In the genomic region with DNA sequence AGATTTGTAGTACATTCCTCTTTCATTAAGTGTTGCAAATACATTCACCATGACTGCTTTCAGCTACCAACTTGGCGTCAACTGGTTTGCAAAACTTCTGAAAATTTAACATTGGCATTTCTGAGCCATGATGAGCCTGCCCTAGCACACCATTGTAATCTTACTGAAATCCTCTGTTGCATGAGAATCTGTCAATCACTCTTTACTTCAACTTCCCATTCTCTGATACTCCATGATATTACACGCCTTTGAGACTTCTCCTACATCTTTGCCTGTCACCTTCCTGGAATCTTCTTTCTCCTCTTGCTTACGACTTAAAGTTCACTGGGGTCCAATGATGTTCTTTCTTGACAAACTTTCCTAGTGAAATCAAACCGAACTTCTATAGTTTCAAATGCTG, we compare ENCODE assay signal across 26 cellular contexts. TPM values are rescaled to one million over a fixed set of nuclear protein-coding genes. Genes with fewer than 3 reads are reported as not detected.
DNase-seq lines count a peak whose midpoint lies in the region; ATAC-seq, FAIRE-seq and TF ChIP-seq lines count a peak whose summit lies in the region.
"Had no signal": no experiment of that assay in that cellular context is flagged by ENCODE, and none has a peak within 500 bp of the region (broad histone marks: within the 10 kb centered on the region; RNA-seq: fewer than 3 reads in every experiment).

No MANE protein-coding gene starts in this region.

- CTCF ChIA-PET in K562 (lab: Yijun Ruan, JAX; ENCODE audit: low intra/inter-chr PET ratio): no interaction called here

- H3K4me1 ChIP-seq in K562 (replicated peaks in 1 of 2; ENCODE audit: control insufficient read depth in 2 of 2, insufficient read depth in 2 of 2, low read length in 2 of 2): no peaks in the 10 kb centered on the region; a peak in 1 of 5 replicates
- no peaks in the 10 kb centered on the region for H3K4me1 ChIP-seq in right cardiac atrium (ENCODE audit: control insufficient read depth, insufficient read depth, low read length)
- H3K4me1 ChIP-seq: BE2C, BLaER1 had no signal

- ATAC-seq in K562 (no peak), right cardiac atrium (no peak)

- POLR2A ChIA-PET in K562 (lab: Yijun Ruan, JAX): no interaction called here

- no peaks in the 10 kb centered on the region for H4K20me1 ChIP-seq in K562 (replicated peaks; ENCODE audit: control insufficient read depth, insufficient read depth, low read length)
- H4K20me1 ChIP-seq: BLaER1 had no signal

- FAIRE-seq in K562 (lab: Jason Lieb, UNC) (no peak), GM12891 (lab: Jason Lieb, UNC) (no peak)
- FAIRE-seq: A204.1, G401.6, GM12892, GM18507 had no signal

- DNase-seq in HS-27A (ENCODE audit: low read depth) (peak; percentile 8), K562 (ENCODE audit: extremely low read depth in 1 of 4, low spot score in 3 of 4) (no peak), iris pigment epithelial cell (ENCODE audit: low read depth) (peak; percentile 17), right cardiac atrium (no peak), GM12891 (ENCODE audit: insufficient read length, low spot score) (no peak), DMS114 treated with DMSO at 0.1 percent for 48 hours (lab: John Stamatoyannopoulos, UW; ENCODE audit: unreplicated experiment) (no peak)
- DNase-seq in activated CD4-positive, CD25-positive, alpha-beta regulatory T cell (lab: John Stamatoyannopoulos, UW): no peak
- DNase-seq: 8988T; ACHN; BE2C; C1 segment of cervical spinal cord; CD4-positive, alpha-beta memory T cell; CD4-positive, CD25-positive, alpha-beta regulatory T cell; CD8-positive, alpha-beta memory T cell; COR-L47; DMS 273 treated with DMSO at 0.1 percent for 48 hours; DMS79 treated with DMSO at 0.1 percent for 48 hours; GF-D8 had no signal

- BruUV-seq in K562 (replicated peaks; lab: Mats Ljungman, UMichigan): no TSS peak

- H3K36me3 ChIP-seq in K562 (ENCODE audit: control insufficient read depth, insufficient read depth, low read length): no peaks in the 10 kb centered on the region
- H3K36me3 ChIP-seq: BE2C, BLaER1 had no signal

- H3K27me3 ChIP-seq in K562 (ENCODE audit: control insufficient read depth in 2 of 2, insufficient read depth in 2 of 2, low read length in 2 of 2) (no peaks in the 10 kb centered on the region; a peak in 1 of 5 replicates), right cardiac atrium (ENCODE audit: control insufficient read depth, insufficient read depth) (no peaks in the 10 kb centered on the region)
- H3K27me3 ChIP-seq: BLaER1 had no signal

- no peak for TF ChIP-seq RAD21 in K562 (CRISPR knock-in tag; conservative IDR thresholded peaks at IDR 0.05 in 1 of 2, IDR thresholded peaks at IDR 0.05 in 1 of 2)

- H3K9ac ChIP-seq in K562 (ENCODE audit: insufficient read depth in 1 of 2, low read depth in 2 of 2, low read length in 2 of 2): no peak overlapping the region
- H3K9ac ChIP-seq: BLaER1 had no signal

- H3K4me2 ChIP-seq in K562 (ENCODE audit: insufficient read depth, low read length): no peak overlapping the region
- H3K4me2 ChIP-seq: BLaER1 had no signal

- no peaks in the 10 kb centered on the region for H3K9me1 ChIP-seq in K562 (ENCODE audit: control insufficient read depth, insufficient read depth, low read length)

- 18% methylated on average over 4 of the region's 4 CpGs for WGBS in K562 (ENCODE audit: insufficient coverage, low coverage, missing lambda C conversion rate)
- WGBS in right cardiac atrium: 79% methylated on average over 4 of the region's 4 CpGs

- H2AFZ ChIP-seq in K562 (ENCODE audit: low read depth, low read length): peak overlapping the region; percentile 24; the same call in 1 of the 2 replicates

- H3K79me2 ChIP-seq in K562 (ENCODE audit: control insufficient read depth, insufficient read depth, low read length): no peaks in the 10 kb centered on the region

- TF ChIP-seq POLR2A in K562 (conservative IDR thresholded peaks at IDR 0.05) (no peak), GM12891 (IDR thresholded peaks at IDR 0.05; ENCODE audit: low read depth, low read length) (no peak)

- no peak for TF ChIP-seq CTCF in K562 (IDR thresholded peaks at IDR 0.05 in 2 of 3, conservative IDR thresholded peaks at IDR 0.05 in 1 of 3; ENCODE audit: insufficient read depth in 2 of 3, low read depth in 1 of 3, low read length in 3 of 3)

- intact Hi-C loops in K562 (cut with micrococcal nuclease): loop anchor here (10.0 kb wide), 1 partner anchor 171 kb away; no protein-coding TSS in a partner anchor
- intact Hi-C loops in right cardiac atrium (cut with DNase I): no loop called here

- no peaks in the 10 kb centered on the region for H3K9me3 ChIP-seq in K562 (replicated peaks; ENCODE audit: control insufficient read depth, insufficient read depth, low read depth, low read length)
- H3K9me3 ChIP-seq in right cardiac atrium (ENCODE audit: control insufficient read depth, low read length): no peaks in the 10 kb centered on the region
- H3K9me3 ChIP-seq: BE2C had no signal

- no peak overlapping the region for H3K4me3 ChIP-seq in K562
- H3K4me3 ChIP-seq in right cardiac atrium (ENCODE audit: low read length): no peak overlapping the region
- H3K4me3 ChIP-seq: BLaER1 had no signal

- in situ Hi-C loops in K562 (cut with MboI): no loop called here

- TF ChIP-seq EP300 in K562 (IDR thresholded peaks at IDR 0.05; ENCODE audit: low read length): no peak

- H3K27ac ChIP-seq in K562 (ENCODE audit: extremely low read depth, low read depth, low read length) (no peak overlapping the region), right cardiac atrium (ENCODE audit: low read length) (no peak overlapping the region)
- H3K27ac ChIP-seq: BLaER1 had no signal

TF ChIP-seq in K562, 482 proteins besides CTCF, POLR2A, EP300 and RAD21 (continues in another document):
- TF ChIP-seq ZNF431 (CRISPR knock-in tag; IDR thresholded peaks at IDR 0.05) (no peak), PCBP2 (IDR thresholded peaks at IDR 0.05; ENCODE audit: low read depth, low read length, poor library complexity, severe bottlenecking) (no peak), HDAC1 (IDR thresholded peaks at IDR 0.05) (no peak), SRSF1 (IDR thresholded peaks at IDR 0.05; ENCODE audit: low read depth, low read length) (no peak), TBP (optimal IDR thresholded peaks at IDR 0.05; ENCODE audit: low read depth, low read length) (no peak)

TF ChIP-seq in GM12891, 5 proteins besides CTCF, POLR2A, EP300 and RAD21:
- TF ChIP-seq POU2F2 (IDR thresholded peaks at IDR 0.05; ENCODE audit: low read depth, low read length) (no peak), PAX5 (IDR thresholded peaks at IDR 0.05; ENCODE audit: insufficient read depth, low read length, severe bottlenecking) (no peak), POLR2AphosphoS5 (IDR thresholded peaks at IDR 0.05; ENCODE audit: low read depth, low read length) (no peak), SPI1 (IDR thresholded peaks at IDR 0.05; ENCODE audit: low read depth, low read length) (no peak), TAF1 (IDR thresholded peaks at IDR 0.05; ENCODE audit: low read depth, low read length) (no peak)

RNA-seq across cellular contexts. Expression of gene EBLN1, which starts 32.2 kb away (rescaled TPM):
- 0.76 and 3.1 TPM in 2 replicates for total RNA-seq in K562 (2011; cell fraction: chromatin; rRNA removed; ENCODE audit: low replicate concordance)
- 0.67 and 1.1 TPM in 2 replicates for total RNA-seq in K562 (2011; cell fraction: nucleolus; rRNA removed)
- total RNA-seq in K562 (2011; cell fraction: nucleoplasm; rRNA removed): 0.73 TPM in 1 of 2 replicates, not detected in the other
- 0.32 and 0.61 TPM in 2 replicates for total RNA-seq in K562 (2014; rRNA removed)
- total RNA-seq in K562 (2014; rRNA removed; fragmentation: Illumina TruSeq; extraction: Trizol): 0.80 and 0.99 TPM in 2 replicates
- 0.30 and 0.40 TPM in 2 replicates for total RNA-seq in K562 (2015; rRNA removed; fragmentation: Illumina TruSeq; extraction: Trizol)
- 0.95 and 1.1 TPM in 2 replicates for total RNA-seq in K562 (2021)
- polyA plus RNA-seq in K562 (2011; rRNA removed): 0.06 TPM in 1 of 2 replicates, not detected in the other
- 0.09 TPM in 1 of 2 replicates, not detected in the other for polyA plus RNA-seq in K562 (2011; cell fraction: cytosol; rRNA removed)
- not detected in 2 replicates for polyA plus RNA-seq in K562 (2011; cell fraction: nucleus; rRNA removed)
- polyA plus RNA-seq in K562 (2012): 0.40 and 0.76 TPM in 2 replicates
- 1.00 and 1.5 TPM in 2 replicates for polyA plus RNA-seq in K562 (2014; fragmentation: Illumina TruSeq; extraction: Trizol)
- polyA plus RNA-seq in K562 (2014; fragmentation: Nextera tagmentation; extraction: Ambion mirVana): 1 to 10 TPM; 2.5 to 3.1 TPM
- 0.50 and 1.1 TPM in 2 replicates for polyA plus RNA-seq in K562 (2014; rRNA removed)
- polyA minus RNA-seq in K562 (2011; rRNA and poly(A)+ RNA removed): not detected in 2 replicates
- not detected in 2 replicates for polyA minus RNA-seq in K562 (2011; cell fraction: cytosol; rRNA and poly(A)+ RNA removed)
- polyA minus RNA-seq in K562 (2011; cell fraction: nucleus; rRNA and poly(A)+ RNA removed): not detected in 2 replicates
- total RNA-seq in right cardiac atrium: not detected
- polyA plus RNA-seq in right cardiac atrium: not detected
- polyA plus RNA-seq in GM12891 (2012; ENCODE audit: low read depth, missing spikeins): not detected
- total RNA-seq: A673; CD4-positive, alpha-beta memory T cell; CD4-positive, CD25-positive, alpha-beta regulatory T cell; CD8-positive, alpha-beta memory T cell had no signal
- polyA plus RNA-seq: AG04450; CD14-positive monocyte; CD4-positive, alpha-beta memory T cell; CD4-positive, CD25-positive, alpha-beta regulatory T cell; CD8-positive, alpha-beta memory T cell had no signal

Comparison
In these comparisons a context has a peak if more than half of its experiments do, and no peak if none do; other contexts are left out.
1. DNase-seq: peak in HS-27A (single experiment) and iris pigment epithelial cell (single experiment); none in K562 (0 of 4), right cardiac atrium (0 of 3), activated CD4-positive, CD25-positive, alpha-beta regulatory T cell (0 of 4), GM12891 (single experiment) and DMS114 treated with DMSO at 0.1 percent for 48 hours (single experiment).